In genomic region chr7:112371721-112372120, GRCh38 we compare ENCODE assay signal across 21 cellular contexts.
DNase-seq lines count a peak whose midpoint lies in the region; ATAC-seq, FAIRE-seq and TF ChIP-seq lines count a peak whose summit lies in the region.
"Had no signal": no experiment of that assay in that cellular context is flagged by ENCODE, and none has a peak within 500 bp of the region (broad histone marks: within the 10 kb centered on the region; RNA-seq: fewer than 3 reads in every experiment).

No MANE protein-coding gene starts in this region.

- no peak overlapping the region for H2AK9ac ChIP-seq in IMR-90 (replicated peaks; ENCODE audit: low read depth, low read length, poor library complexity)

- no peaks in the 10 kb centered on the region for H4K20me1 ChIP-seq in IMR-90 (ENCODE audit: insufficient read depth, low read length)

- no peak overlapping the region for H4K91ac ChIP-seq in IMR-90 (ENCODE audit: insufficient read depth, low read depth, low read length)

- H3K18ac ChIP-seq in IMR-90 (ENCODE audit: low read depth, low read length) = no peak overlapping the region

- H3K23ac ChIP-seq in IMR-90 (ENCODE audit: low read depth, low read length) = no peak overlapping the region

- H2BK5ac ChIP-seq in IMR-90 (ENCODE audit: low read depth, low read length, poor library complexity, severe bottlenecking) = no peak overlapping the region

- no peak overlapping the region for H2AFZ ChIP-seq in IMR-90 (replicated peaks; ENCODE audit: low read length, poor library complexity)

- in situ Hi-C loops in IMR-90 (cut with MboI; ENCODE audit: low sequenced_read_pairs) = no loop called here

- TF ChIP-seq CTCF in IMR-90 (conservative IDR thresholded peaks at IDR 0.05; ENCODE audit: low read depth, low read length) = no peak
- TF ChIP-seq CTCF in fibroblast of mammary gland (conservative IDR thresholded peaks at IDR 0.05; ENCODE audit: control insufficient read depth, insufficient read depth, low read depth, low read length) = no peak
- TF ChIP-seq CTCF in pancreas (IDR thresholded peaks at IDR 0.05) = no peak
- no peak for TF ChIP-seq CTCF in colonic mucosa (IDR thresholded peaks at IDR 0.05)

- no peak overlapping the region for H2AK5ac ChIP-seq in IMR-90 (ENCODE audit: low read depth, low read length)

- H3K79me1 ChIP-seq in IMR-90 (ENCODE audit: low read depth in 1 of 2, low read length in 2 of 2) = no peaks in the 10 kb centered on the region

- DNase-seq in IMR-90 (peak; percentile 17), fibroblast of mammary gland (ENCODE audit: low read depth) (peak; percentile 8), pancreas (no peak), NCI-H2029 (lab: John Stamatoyannopoulos, UW) (no peak), NCI-H2171 treated with DMSO at 0.1 percent for 48 hours (lab: John Stamatoyannopoulos, UW) (no peak), colonic mucosa (no peak)
- no peak for DNase-seq in stimulated activated CD8-positive, alpha-beta memory T cell treated with anti-CD3 and anti-CD28 coated beads, Interleukin-4, amount 100 ng/mL, for 48 hours
- DNase-seq: ACHN; BE2C; C1 segment of cervical spinal cord; CD4-positive, CD25-positive, alpha-beta regulatory T cell; CD8-positive, alpha-beta memory T cell; COR-L47; GF-D8; GOT3; H7 had no signal

- FAIRE-seq in colon (lab: Jason Lieb, UNC) (peak; percentile 65), pancreas (lab: Jason Lieb, UNC) (peak; percentile 26)
- FAIRE-seq: D721Med, K562 had no signal

- no peak overlapping the region; the same call in 1 of the 2 replicates for H3K27ac ChIP-seq in IMR-90 (ENCODE audit: insufficient read depth, low read length)
- H3K27ac ChIP-seq in pancreas = no peak overlapping the region
- no peak overlapping the region for H3K27ac ChIP-seq in colonic mucosa
- H3K27ac ChIP-seq: HL-60 had no signal

- H3K4me2 ChIP-seq in IMR-90 (ENCODE audit: low read depth, low read length) = no peak overlapping the region

- no TSS peak for BruUV-seq in IMR-90 (replicated peaks; lab: Mats Ljungman, UMichigan)

- intact Hi-C loops in IMR-90 (cut with micrococcal nuclease) = no loop called here
- intact Hi-C loops in pancreas (cut with DNase I) = no loop called here
- intact Hi-C loops in colonic mucosa (cut with DNase I) = no loop called here

- H3K4ac ChIP-seq in IMR-90 (ENCODE audit: low read depth, low read length) = no peak overlapping the region

- H2BK120ac ChIP-seq in IMR-90 (ENCODE audit: low read depth, low read length) = no peak overlapping the region

- no peaks in the 10 kb centered on the region for H3K9me1 ChIP-seq in IMR-90 (ENCODE audit: insufficient read depth, low read length)

- CTCF ChIA-PET in IMR-90 (lab: Yijun Ruan, JAX) = no interaction called here

- H3K14ac ChIP-seq in IMR-90 (replicated peaks; ENCODE audit: low read depth, low read length) = no peak overlapping the region

- POLR2A ChIA-PET in IMR-90 (lab: Charles Lee; ENCODE audit: unreplicated experiment) = no interaction called here

- no peak overlapping the region for H2BK20ac ChIP-seq in IMR-90 (ENCODE audit: low read depth, low read length)

- H4K5ac ChIP-seq in IMR-90 (ENCODE audit: low read depth, low read length) = no peak overlapping the region

- H3K4me3 ChIP-seq in IMR-90 (ENCODE audit: insufficient read depth, low read depth, low read length) (no peak overlapping the region), fibroblast of mammary gland (ENCODE audit: control insufficient read depth, low read depth, low read length) (no peak overlapping the region), pancreas (no peak overlapping the region), colonic mucosa (no peak overlapping the region)
- H3K4me3 ChIP-seq: K562 had no signal

- WGBS in IMR-90 (ENCODE audit: extremely low coverage in 2 of 2, insufficient read length in 1 of 2), 2 experiments = no CpG with 5 or more reads among the region's 2 CpGs
- 45 to 51% methylated on average over 2 of the region's 2 CpGs for WGBS in pancreas, 2 donors

- TF ChIP-seq POLR2A in IMR-90 (IDR thresholded peaks at IDR 0.05; ENCODE audit: low read depth, low read length) = no peak

- H3K27me3 ChIP-seq in IMR-90 (ENCODE audit: control insufficient read depth, insufficient read depth, low read length) (no peaks in the 10 kb centered on the region; the same call in 1 of the 2 replicates), pancreas (no peaks in the 10 kb centered on the region), colonic mucosa (no peaks in the 10 kb centered on the region)
- H3K27me3 ChIP-seq: BE2C had no signal

- no peak for TF ChIP-seq RAD21 in IMR-90 (IDR thresholded peaks at IDR 0.05; ENCODE audit: low read length)

- H3K9me3 ChIP-seq in IMR-90 (ENCODE audit: control insufficient read depth, insufficient read depth, low read length) = no peaks in the 10 kb centered on the region
- no peaks in the 10 kb centered on the region for H3K9me3 ChIP-seq in pancreas
- H3K9me3 ChIP-seq in colonic mucosa = no peaks in the 10 kb centered on the region
- H3K9me3 ChIP-seq: BE2C had no signal

- H3K4me1 ChIP-seq in IMR-90 (ENCODE audit: control insufficient read depth, insufficient read depth, low read length) (peaks cover 6% of the 10 kb centered on the region), pancreas (no peaks in the 10 kb centered on the region), colonic mucosa (no peaks in the 10 kb centered on the region)

- dilution Hi-C loops in IMR-90 (cut with HindIII; ENCODE audit: low sequenced_read_pairs, unreplicated experiment) = no loop called here

- H3K36me3 ChIP-seq in IMR-90 (ENCODE audit: control insufficient read depth, insufficient read depth, low read length) (no peaks in the 10 kb centered on the region), pancreas (no peaks in the 10 kb centered on the region), colonic mucosa (no peaks in the 10 kb centered on the region)
- H3K36me3 ChIP-seq: BE2C had no signal

- no peak overlapping the region for H2BK15ac ChIP-seq in IMR-90 (ENCODE audit: low read depth, low read length)

- H3K56ac ChIP-seq in IMR-90 (ENCODE audit: extremely low read depth, insufficient read depth, low read length) = no peak overlapping the region

- H3K9ac ChIP-seq in IMR-90 (ENCODE audit: low read depth, low read length) (no peak overlapping the region), colonic mucosa (ENCODE audit: low read depth in 2 of 2, low read length in 2 of 2) (no peak overlapping the region)

- ATAC-seq in IMR-90 (ENCODE audit: low read depth) (no peak; the same call in 1 of the 2 replicates), pancreas (no peak)
- ATAC-seq: HCT116, K562 had no signal

- no peak overlapping the region for H4K8ac ChIP-seq in IMR-90 (ENCODE audit: low read depth in 2 of 2, low read length in 2 of 2)

TF ChIP-seq in IMR-90, 13 proteins besides CTCF, POLR2A, EP300 and RAD21:
- TF ChIP-seq FOS (IDR thresholded peaks at IDR 0.05; ENCODE audit: low read depth, low read length) (no peak), RCOR1 (IDR thresholded peaks at IDR 0.05; ENCODE audit: insufficient replicate concordance, low read length) (no peak), SMC3 (IDR thresholded peaks at IDR 0.05; ENCODE audit: low read depth, low read length) (no peak), CHD1 (IDR thresholded peaks at IDR 0.05; ENCODE audit: low read depth, low read length) (no peak), ELK1 (IDR thresholded peaks at IDR 0.05; ENCODE audit: borderline replicate concordance, low read depth, low read length) (no peak), NFE2L2 (IDR thresholded peaks at IDR 0.05; ENCODE audit: low read depth, low read length) (no peak), USF2 (IDR thresholded peaks at IDR 0.05; ENCODE audit: low read depth, low read length) (no peak), MXI1 (IDR thresholded peaks at IDR 0.05; ENCODE audit: borderline replicate concordance, low read depth, low read length) (no peak), BHLHE40 (IDR thresholded peaks at IDR 0.05; ENCODE audit: low read depth, low read length) (no peak), MAZ (IDR thresholded peaks at IDR 0.05; ENCODE audit: borderline replicate concordance, low read depth, low read length) (no peak), MAFK (IDR thresholded peaks at IDR 0.05; ENCODE audit: low read depth, low read length) (no peak), RFX5 (IDR thresholded peaks at IDR 0.05; ENCODE audit: low read depth, low read length) (no peak), CEBPB (IDR thresholded peaks at IDR 0.05; ENCODE audit: low read depth, low read length) (no peak)

Comparison
In these comparisons a context has a peak if more than half of its experiments do, and no peak if none do; other contexts are left out.
1. DNase-seq: peak in IMR-90 (single experiment) and fibroblast of mammary gland (single experiment); none in pancreas (0 of 6), NCI-H2029 (single experiment), NCI-H2171 treated with DMSO at 0.1 percent for 48 hours (single experiment), stimulated activated CD8-positive, alpha-beta memory T cell treated with anti-CD3 and anti-CD28 coated beads, Interleukin-4, amount 100 ng/mL, for 48 hours (single experiment) and colonic mucosa (single experiment).